18 cellular contexts compared by ENCODE assay signal in the genomic region with DNA sequence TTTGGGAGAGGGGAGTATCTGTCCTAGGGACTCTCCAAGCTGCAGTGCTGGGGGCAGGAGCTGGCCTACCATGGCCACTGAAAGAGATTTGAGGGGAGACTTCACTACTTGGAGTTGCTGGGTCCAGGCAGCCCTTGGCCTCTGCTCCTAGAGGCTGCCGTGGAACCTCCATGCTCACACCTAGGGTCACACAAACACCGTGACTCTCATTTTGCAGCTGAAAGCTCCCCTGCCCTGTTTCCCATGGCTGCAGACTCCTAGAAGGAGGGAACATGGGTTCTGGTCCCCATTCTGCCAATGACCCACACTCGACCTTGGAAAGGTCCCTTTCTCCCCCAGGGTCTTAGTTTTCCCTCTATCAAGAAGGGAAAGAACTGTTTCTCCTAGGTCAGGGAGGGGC.
"Had no signal": no experiment of that assay in that cellular context is flagged by ENCODE, and none has a peak within 500 bp of the region (broad histone marks: within the 10 kb centered on the region; RNA-seq: fewer than 3 reads in every experiment).

No MANE protein-coding gene starts in this region.

- H3K27ac ChIP-seq: colonic mucosa, heart left ventricle, psoas muscle, right lobe of liver, suprapubic skin, tibial artery had no signal

- H3K36me3 ChIP-seq: colonic mucosa, heart left ventricle, right lobe of liver, suprapubic skin, tibial artery had no signal

- H3K27me3 ChIP-seq: colonic mucosa, right lobe of liver had no signal

- H3K4me1 ChIP-seq: colonic mucosa, heart left ventricle, psoas muscle, right lobe of liver, suprapubic skin, tibial artery had no signal

- ATAC-seq: heart left ventricle; left colon; naive thymus-derived CD4-positive, alpha-beta T cell; psoas muscle; right lobe of liver; stimulated activated effector memory CD8-positive, alpha-beta T cell treated with anti-CD3 and anti-CD28 coated beads, Interleukin-12 subunit alpha, Interleukin-12 subunit beta, amount 100 ng/mL, for 72 hours; stimulated activated naive CD8-positive, alpha-beta T cell treated with anti-CD3 and anti-CD28 coated beads, Interleukin-15, Interleukin-2, amounts not matched to agents 100 U/mL and 50 U/mL, for 24 hours had no signal

- H3K4me3 ChIP-seq: colonic mucosa, heart left ventricle, psoas muscle, right lobe of liver, suprapubic skin, tibial artery had no signal

- DNase-seq: colonic mucosa; dermis blood vessel endothelial cell; effector CD4-positive, alpha-beta T cell; foreskin melanocyte; hippocampal formation; mesendoderm; naive thymus-derived CD4-positive, alpha-beta T cell; nephron progenitor cell; psoas muscle; right lobe of liver; stimulated activated CD4-positive, alpha-beta T cell treated with anti-CD3 and anti-CD28 coated beads, Interleukin-4, amount 100 ng/mL, for 1 hour; stimulated activated CD8-positive, alpha-beta memory T cell treated with anti-CD3 and anti-CD28 coated beads, Interleukin-4, amount 100 ng/mL, for 48 hours; stimulated activated naive CD8-positive, alpha-beta T cell treated with anti-CD3 and anti-CD28 coated beads, Interleukin-15, Interleukin-2, amounts not matched to agents 100 U/mL and 50 U/mL, for 24 hours had no signal

- H3K9me3 ChIP-seq: colonic mucosa, right lobe of liver, suprapubic skin had no signal
